In the genomic region with DNA sequence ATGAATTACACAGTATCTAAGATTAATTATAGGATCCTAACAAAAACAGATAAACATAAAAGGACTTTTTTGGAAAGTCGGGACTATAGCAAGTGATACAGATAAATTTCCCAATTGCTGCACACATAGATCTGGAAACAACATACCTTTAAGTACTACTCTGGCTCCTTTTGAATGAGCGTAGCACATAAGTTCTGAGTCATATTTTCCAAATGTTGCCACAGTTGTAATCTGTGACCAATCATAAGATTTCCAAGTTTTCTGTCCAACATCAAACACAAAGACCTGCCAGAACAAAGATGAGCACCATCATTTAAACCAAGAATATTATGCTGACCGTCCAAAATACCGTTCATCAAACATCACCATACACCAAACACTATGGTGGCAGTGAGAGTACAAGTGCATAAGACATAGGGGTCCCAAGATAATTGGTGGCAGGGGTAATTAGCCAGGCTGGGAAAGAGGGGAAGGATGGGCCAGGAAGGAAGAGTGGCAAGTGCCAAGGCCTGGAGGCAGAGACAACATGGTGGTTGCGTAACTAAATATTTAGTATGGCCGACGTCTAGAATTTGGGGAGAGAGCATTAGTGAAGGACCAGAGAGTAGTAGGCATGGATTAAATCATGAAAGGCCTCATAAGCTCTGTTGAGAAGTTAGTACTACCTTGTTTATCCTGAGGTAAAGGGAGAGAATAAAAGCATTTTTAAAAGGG, we compare ENCODE assay signal across 1 cellular context.
TF ChIP-seq lines count a peak whose summit lies in the region.

No MANE protein-coding gene starts in this region.

TF ChIP-seq in H1, 55 proteins besides CTCF, POLR2A, EP300 and RAD21:
- TF ChIP-seq, protein P1, sequence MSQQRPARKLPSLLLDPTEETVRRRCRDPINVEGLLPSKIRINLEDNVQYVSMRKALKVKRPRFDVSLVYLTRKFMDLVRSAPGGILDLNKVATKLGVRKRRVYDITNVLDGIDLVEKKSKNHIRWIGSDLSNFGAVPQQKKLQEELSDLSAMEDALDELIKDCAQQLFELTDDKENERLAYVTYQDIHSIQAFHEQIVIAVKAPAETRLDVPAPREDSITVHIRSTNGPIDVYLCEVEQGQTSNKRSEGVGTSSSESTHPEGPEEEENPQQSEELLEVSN (IDR thresholded peaks at IDR 0.05): no peak
- TF ChIP-seq CEBPB (IDR thresholded peaks at IDR 0.05; ENCODE audit: low read depth, low read length): peak; percentile 44; the same call in 1 of the 2 replicates
